In the genomic region with DNA sequence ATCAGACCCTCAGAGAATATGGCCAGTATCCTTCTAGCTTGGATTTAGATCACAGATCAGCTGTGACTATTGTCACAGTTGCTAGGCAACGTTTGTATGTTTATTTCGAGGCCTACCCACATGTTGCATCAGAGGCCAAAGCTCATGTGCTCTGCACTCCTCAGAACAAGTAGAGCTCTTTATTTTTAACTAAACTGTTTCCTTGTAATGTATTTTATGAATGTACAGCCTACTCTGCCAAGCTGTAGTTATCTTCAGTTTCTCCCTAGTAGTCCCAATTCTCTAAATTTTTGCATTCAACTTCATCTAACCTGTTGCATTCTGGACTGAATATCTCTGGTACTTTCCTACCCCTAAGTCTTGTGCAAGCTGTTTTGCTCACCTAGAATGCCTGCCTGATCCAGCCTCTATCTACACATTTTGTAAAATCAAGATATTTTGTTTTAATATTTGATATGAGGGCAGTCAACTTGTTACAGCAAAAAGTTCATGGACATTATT, we compare ENCODE assay signal across 8 cellular contexts. TPM values are rescaled to one million over a fixed set of nuclear protein-coding genes. Genes with fewer than 3 reads are reported as not detected.
A peak's percentile ranks its signal among the peaks of the same experiment; 100 is the strongest.
DNase-seq lines count a peak whose midpoint lies in the region; ATAC-seq and TF ChIP-seq lines count a peak whose summit lies in the region.

No MANE protein-coding gene starts in this region.

- H3K56ac ChIP-seq in H9 (ENCODE audit: insufficient read length, low read depth, low read length), result no peak overlapping the region

- H2BK20ac ChIP-seq in H9 (ENCODE audit: low read depth, low read length, poor library complexity, severe bottlenecking), result no peak overlapping the region

- no peak overlapping the region for H4K5ac ChIP-seq in H9 (ENCODE audit: insufficient read length, low read depth, low read length)

- no peaks in the 10 kb centered on the region for H3K9me3 Mint-ChIP-seq in H9

- H3K9ac ChIP-seq in H9 (ENCODE audit: extremely low read depth, insufficient read length, low read length), result no peak overlapping the region

- TF ChIP-seq CTCF in H9 (conservative IDR thresholded peaks at IDR 0.05) (no peak), OCI-LY7 (conservative IDR thresholded peaks at IDR 0.05; ENCODE audit: low read length) (no peak), mucosa of descending colon (IDR thresholded peaks at IDR 0.05) (no peak)

- H3K79me2 ChIP-seq in H9 (ENCODE audit: insufficient read depth, low read length) (no peaks in the 10 kb centered on the region), OCI-LY7 (ENCODE audit: insufficient read depth, low read depth, low read length) (no peaks in the 10 kb centered on the region)

- no peak overlapping the region for H3K4me3 ChIP-seq in OCI-LY7 (ENCODE audit: low read depth, low read length, poor library complexity, severe bottlenecking)
- H3K4me3 ChIP-seq in mucosa of descending colon, result no peak overlapping the region

- no peak overlapping the region for H3K23ac ChIP-seq in H9 (ENCODE audit: insufficient read length, low read depth, low read length)

- peak overlapping the region; percentile 83 for H3T11ph ChIP-seq in H9 (ENCODE audit: low read length)

- H3K4me2 ChIP-seq in H9 (ENCODE audit: insufficient read depth, insufficient read length, low read length) (no peak overlapping the region), OCI-LY7 (ENCODE audit: low read length) (no peak overlapping the region)

- H4K8ac ChIP-seq in H9 (replicated peaks; ENCODE audit: insufficient read length, low read depth, low read length), result no peak overlapping the region

- no peaks in the 10 kb centered on the region for H3K79me1 ChIP-seq in H9 (ENCODE audit: insufficient read depth, low read depth, low read length, poor library complexity, severe bottlenecking)

- POLR2A ChIA-PET in OCI-LY7 (lab: Charles Lee), result interaction anchor here (0.6 to 2.8 kb wide), 5 partner anchors 9 to 1604 kb away, joined by 4 to 15 read pairs (median 4); no protein-coding TSS in a partner anchor

- no peaks in the 10 kb centered on the region for H3K27me3 Mint-ChIP-seq in H9 (ENCODE audit: low read depth)

- H3K36me3 Mint-ChIP-seq in H9 (ENCODE audit: insufficient read depth in 1 of 3, low read depth in 3 of 3), result no peaks in the 10 kb centered on the region

- no peaks in the 10 kb centered on the region for H3K9me2 ChIP-seq in OCI-LY7 (ENCODE audit: insufficient read depth, low read length)

- no peak overlapping the region for H3K4me3 Mint-ChIP-seq in H9

- no peak overlapping the region for H2BK15ac ChIP-seq in H9 (ENCODE audit: low read depth, low read length)

- no TSS peak for BruUV-seq in OCI-LY7 (replicated peaks; lab: Mats Ljungman, UMichigan)

- no peak overlapping the region for H4K91ac ChIP-seq in H9 (ENCODE audit: insufficient read length, low read depth, low read length)

- peak; percentile 80 for DNase-seq in DMS53 treated with DMSO at 0.1 percent for 48 hours (lab: John Stamatoyannopoulos, UW; ENCODE audit: unreplicated experiment)
- DNase-seq in H9, result peak; percentile 36
- DNase-seq in OCI-LY7 (ENCODE audit: low spot score), result peak; percentile 7
- peak; percentile 88 for DNase-seq in dermis blood vessel endothelial cell
- DNase-seq in mucosa of descending colon, result peak in 1 of 3 donors; percentile 83

- H3K36me3 ChIP-seq in OCI-LY7 (ENCODE audit: insufficient read depth, low read length) (no peaks in the 10 kb centered on the region), mucosa of descending colon (ENCODE audit: low read depth) (no peaks in the 10 kb centered on the region)

- no peaks in the 10 kb centered on the region for H3K27me3 ChIP-seq in H9 (ENCODE audit: insufficient read depth, low read length)

- H3K27ac Mint-ChIP-seq in H9, result peak overlapping the region in 2 of 3 experiments; percentile 36 to 84; a peak in 4 of 7 replicates

- H4K20me1 ChIP-seq in H9 (ENCODE audit: control insufficient read depth, insufficient read depth, insufficient read length), result no peaks in the 10 kb centered on the region
- no peaks in the 10 kb centered on the region for H4K20me1 ChIP-seq in OCI-LY7 (ENCODE audit: insufficient read depth, low read length)

- H2BK5ac ChIP-seq in H9 (ENCODE audit: insufficient read length, low read length), result no peak overlapping the region

- no peak overlapping the region for H2BK12ac ChIP-seq in H9 (ENCODE audit: insufficient read length, low read depth, low read length)

- H3K18ac ChIP-seq in H9 (ENCODE audit: insufficient read length, low read depth, low read length), result no peak overlapping the region

- H3K4ac ChIP-seq in H9 (ENCODE audit: low read depth, low read length), result no peak overlapping the region; the same call in 1 of the 2 replicates

- peak overlapping the region; percentile 67 for H2BK120ac ChIP-seq in H9 (ENCODE audit: low read depth, low read length, poor library complexity, severe bottlenecking)

- H3K23me2 ChIP-seq in H9 (ENCODE audit: insufficient read length, low read depth, low read length, poor library complexity, severe bottlenecking), result no peaks in the 10 kb centered on the region

- no peak overlapping the region for H3K14ac ChIP-seq in H9 (ENCODE audit: insufficient read depth, low read length)

- no peak overlapping the region for H3K27ac ChIP-seq in H9 (ENCODE audit: insufficient read length, low read depth, low read length)
- no peak overlapping the region for H3K27ac ChIP-seq in OCI-LY7 (ENCODE audit: low read depth, low read length, poor library complexity, severe bottlenecking)

- no peaks in the 10 kb centered on the region for H3K4me1 ChIP-seq in H9 (ENCODE audit: insufficient read depth, low read length)
- H3K4me1 ChIP-seq in OCI-LY7 (ENCODE audit: insufficient read depth, low read length, poor library complexity, severe bottlenecking), result no peaks in the 10 kb centered on the region
- peaks cover 38% of the 10 kb centered on the region for H3K4me1 ChIP-seq in mucosa of descending colon (ENCODE audit: low read depth)

- no CpG with 5 or more reads among the region's 2 CpGs for WGBS in H9 (ENCODE audit: extremely low coverage, insufficient read length, low lambda C conversion rate)

- no peak overlapping the region for H2AK5ac ChIP-seq in H9 (ENCODE audit: insufficient read length, low read length)

- H2AFZ ChIP-seq in H9 (ENCODE audit: low read length) (no peak overlapping the region), OCI-LY7 (ENCODE audit: low read length) (no peak overlapping the region)

- H3K9me3 ChIP-seq in H9 (ENCODE audit: control insufficient read depth, low read depth, low read length), result no peaks in the 10 kb centered on the region
- no peaks in the 10 kb centered on the region for H3K9me3 ChIP-seq in OCI-LY7 (ENCODE audit: low read length)
- no peaks in the 10 kb centered on the region for H3K9me3 ChIP-seq in mucosa of descending colon

- peaks cover 17% of the 10 kb centered on the region in 2 experiments for H3K4me1 Mint-ChIP-seq in H9

- peak; percentile 89 for ATAC-seq in mucosa of descending colon
- no peak for ATAC-seq in HG03108 (IDR thresholded peaks at IDR 0.05; ENCODE audit: unreplicated experiment)
- no peak for ATAC-seq in GM18519 (IDR thresholded peaks at IDR 0.05; ENCODE audit: low FRiP score, unreplicated experiment)
- ATAC-seq in GM21737 (IDR thresholded peaks at IDR 0.05; ENCODE audit: unreplicated experiment), result no peak

- CTCF ChIA-PET in OCI-LY7 (lab: Charles Lee; ENCODE audit: unreplicated experiment), result no interaction called here

- intact Hi-C loops in OCI-LY7 (cut with micrococcal nuclease; ENCODE audit: unreplicated experiment), result no loop called here
- intact Hi-C loops in mucosa of descending colon (cut with DNase I, micrococcal nuclease), result no loop called here

RNA-seq across cellular contexts. Expression of a gene that starts 52.8 kb away (rescaled TPM):
- total RNA-seq in H9 (2021) (50.3 and 52.3 TPM in 2 replicates), OCI-LY7 (2022) (90.1 and 99.3 TPM in 2 replicates), dermis blood vessel endothelial cell (123 and 204 TPM in 2 replicates), mucosa of descending colon (100 to 1,000 TPM; 348 to 433 (median 372) TPM)
- 36.6 and 40.5 TPM in 2 replicates for total RNA-seq in OCI-LY7 (2014; rRNA removed; shearing (Covaris generic))
